ENCODE assay signal across 15 cellular contexts in genomic region chr3:116001063-116001765, GRCh38.
DNase-seq lines count a peak whose midpoint lies in the region; ATAC-seq, FAIRE-seq and TF ChIP-seq lines count a peak whose summit lies in the region.
"Had no signal": no experiment of that assay in that cellular context is flagged by ENCODE, and none has a peak within 500 bp of the region (broad histone marks: within the 10 kb centered on the region; RNA-seq: fewer than 3 reads in every experiment).

No MANE protein-coding gene starts in this region.

- no peaks in the 10 kb centered on the region for H3K36me3 Mint-ChIP-seq in progenitor cell of endocrine pancreas (ENCODE audit: insufficient read depth)

- peaks cover 4% of the 10 kb centered on the region for H3K9me3 Mint-ChIP-seq in progenitor cell of endocrine pancreas (ENCODE audit: low read depth)
- H3K9me3 Mint-ChIP-seq: dendritic cell treated with granulocyte-macrophage colony-stimulating factor and Interleukin-4, amounts not matched to agents 40 ng/mL and 50 ng/mL, for 4 days had no signal

- H3K27ac Mint-ChIP-seq in progenitor cell of endocrine pancreas: no peak overlapping the region
- H3K27ac Mint-ChIP-seq: dendritic cell treated with granulocyte-macrophage colony-stimulating factor and Interleukin-4, amounts not matched to agents 40 ng/mL and 50 ng/mL, for 4 days had no signal

- H3K4me3 Mint-ChIP-seq in progenitor cell of endocrine pancreas (ENCODE audit: low read depth): no peak overlapping the region
- H3K4me3 Mint-ChIP-seq: dendritic cell treated with granulocyte-macrophage colony-stimulating factor and Interleukin-4, amounts not matched to agents 40 ng/mL and 50 ng/mL, for 4 days had no signal

- TF ChIP-seq CTCF in GM10266 (IDR thresholded peaks at IDR 0.05; ENCODE audit: control insufficient read depth, insufficient read depth, low read depth, missing control alignments): no peak
- no peak for TF ChIP-seq CTCF in progenitor cell of endocrine pancreas (IDR thresholded peaks at IDR 0.05; ENCODE audit: unreplicated experiment)

- DNase-seq in EH (ENCODE audit: low read depth): peak; percentile 58
- DNase-seq in RCC 7860 (ENCODE audit: low spot score): no peak
- peak; percentile 16 for DNase-seq in dedifferentiated amniotic fluid mesenchymal stem cell (ENCODE audit: extremely low spot score)
- DNase-seq in myocyte (ENCODE audit: low read depth): peak; percentile 38
- no peak for DNase-seq in GM10266 (ENCODE audit: extremely low spot score)
- DNase-seq in progenitor cell of endocrine pancreas (ENCODE audit: low spot score, unreplicated experiment): no peak
- no peak for DNase-seq in activated CD8-positive, alpha-beta memory T cell treated with anti-CD3 and anti-CD28 coated beads, Interleukin-2, amount 50 U/mL, for 4 hours
- DNase-seq: activated effector memory CD4-positive, alpha-beta T cell treated with Interleukin-2 at 50 U/mL for 16 hours; hippocampal formation; KG1; NCI-H1105; sigmoid colon; stimulated activated CD4-positive, alpha-beta T cell treated with anti-CD3 and anti-CD28 coated beads, Interleukin-4, amount 100 ng/mL, for 1 hour had no signal

- H3K27me3 Mint-ChIP-seq in progenitor cell of endocrine pancreas: no peaks in the 10 kb centered on the region
- H3K27me3 Mint-ChIP-seq: dendritic cell treated with granulocyte-macrophage colony-stimulating factor and Interleukin-4, amounts not matched to agents 40 ng/mL and 50 ng/mL, for 4 days had no signal

- peak; percentile 35 for FAIRE-seq in RCC 7860 (lab: Jason Lieb, UNC)

- no peak for ATAC-seq in HG03108 (IDR thresholded peaks at IDR 0.05; ENCODE audit: unreplicated experiment)

- H3K4me1 Mint-ChIP-seq in progenitor cell of endocrine pancreas (ENCODE audit: low read depth): no peaks in the 10 kb centered on the region

Comparison
In these comparisons a context has a peak if more than half of its experiments do, and no peak if none do; other contexts are left out.
1. DNase-seq: peak in EH (single experiment), dedifferentiated amniotic fluid mesenchymal stem cell (single experiment) and myocyte (single experiment); none in RCC 7860 (single experiment), GM10266 (single experiment), progenitor cell of endocrine pancreas (single experiment) and activated CD8-positive, alpha-beta memory T cell treated with anti-CD3 and anti-CD28 coated beads, Interleukin-2, amount 50 U/mL, for 4 hours (single experiment).